ENCODE assay signal across 18 cellular contexts in genomic region chr11:115489466-115489865, GRCh38.
"Had no signal": no experiment of that assay in that cellular context is flagged by ENCODE, and none has a peak within 500 bp of the region (broad histone marks: within the 10 kb centered on the region; RNA-seq: fewer than 3 reads in every experiment).

No MANE protein-coding gene starts in this region.

- ATAC-seq: naive thymus-derived CD4-positive, alpha-beta T cell; sciatic nerve; stimulated activated effector memory CD8-positive, alpha-beta T cell treated with anti-CD3 and anti-CD28 coated beads, Interleukin-12 subunit alpha, Interleukin-12 subunit beta, amount 100 ng/mL, for 72 hours had no signal

- H3K27ac ChIP-seq: neural progenitor cell, parathyroid adenoma, stomach, thyroid gland, upper lobe of left lung, vagina had no signal

- H3K36me3 ChIP-seq: neural progenitor cell, stomach, thyroid gland, upper lobe of left lung, vagina had no signal

- H3K79me2 ChIP-seq: parathyroid adenoma had no signal

- H3K4me3 Mint-ChIP-seq: memory B cell; naive thymus-derived CD4-positive, alpha-beta T cell; nephron; neural progenitor cell; stimulated activated effector memory CD8-positive, alpha-beta T cell treated with anti-CD3 and anti-CD28 coated beads, Interleukin-12 subunit alpha, Interleukin-12 subunit beta, amount 100 ng/mL, for 72 hours had no signal

- H3K36me3 Mint-ChIP-seq: stimulated activated effector memory CD8-positive, alpha-beta T cell treated with anti-CD3 and anti-CD28 coated beads, Interleukin-12 subunit alpha, Interleukin-12 subunit beta, amount 100 ng/mL, for 72 hours had no signal

- H3K4me3 ChIP-seq: lung, neural progenitor cell, stomach, thyroid gland, upper lobe of left lung, vagina had no signal

- H3K9ac ChIP-seq: neural progenitor cell, parathyroid adenoma had no signal

- H3K4me1 Mint-ChIP-seq: memory B cell; naive thymus-derived CD4-positive, alpha-beta T cell; nephron; neural progenitor cell; stimulated activated effector memory CD8-positive, alpha-beta T cell treated with anti-CD3 and anti-CD28 coated beads, Interleukin-12 subunit alpha, Interleukin-12 subunit beta, amount 100 ng/mL, for 72 hours had no signal

- H3K27me3 ChIP-seq: neural progenitor cell, stomach, thyroid gland, upper lobe of left lung, vagina had no signal

- DNase-seq: cortex of kidney; midbrain; naive thymus-derived CD4-positive, alpha-beta T cell; stimulated activated CD4-positive, alpha-beta T cell treated with anti-CD3 and anti-CD28 coated beads, Interleukin-2, amount 100 ng/mL, for 24 hours; stimulated activated CD4-positive, alpha-beta T cell treated with anti-CD3 and anti-CD28 coated beads, Interleukin-4, amount 100 ng/mL, for 24 hours; stimulated activated naive CD4-positive, alpha-beta T cell treated with Interleukin-2 at 50 U/mL for 16 hours; stomach; thyroid gland; upper lobe of left lung had no signal

- H3K4me1 ChIP-seq: neural progenitor cell, parathyroid adenoma, vagina had no signal

- H3K27ac Mint-ChIP-seq: memory B cell; naive thymus-derived CD4-positive, alpha-beta T cell; nephron; neural progenitor cell; progenitor cell of endocrine pancreas; stimulated activated effector memory CD8-positive, alpha-beta T cell treated with anti-CD3 and anti-CD28 coated beads, Interleukin-12 subunit alpha, Interleukin-12 subunit beta, amount 100 ng/mL, for 72 hours had no signal

- H3K4me2 ChIP-seq: neural progenitor cell had no signal

- H2AFZ ChIP-seq: neural progenitor cell, parathyroid adenoma had no signal

- H3K9me3 ChIP-seq: stomach, thyroid gland, upper lobe of left lung, vagina had no signal
